1 cellular context compared by ENCODE assay signal in the genomic region with DNA sequence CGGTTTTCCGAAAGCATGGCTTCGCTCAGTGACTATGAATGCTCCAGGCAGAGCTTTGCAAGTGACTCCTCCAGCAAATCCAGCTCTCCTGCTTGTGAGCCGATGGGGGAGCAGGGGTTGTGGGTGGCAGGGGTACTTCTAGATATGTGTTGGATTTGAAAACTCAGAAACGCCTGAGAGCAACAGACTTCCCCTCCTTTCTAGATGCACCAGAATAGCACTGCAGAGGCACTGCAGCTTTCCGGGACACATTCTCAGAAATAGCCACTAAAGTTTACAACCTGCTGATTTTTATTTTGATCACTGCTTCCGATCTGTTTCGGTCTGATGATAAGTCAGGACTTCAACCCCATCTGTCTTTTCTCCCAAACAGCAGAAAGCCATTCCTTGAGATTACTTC.
TF ChIP-seq lines count a peak whose summit lies in the region.

No MANE protein-coding gene starts in this region.

TF ChIP-seq in GM23338, 12 proteins besides CTCF, POLR2A, EP300 and RAD21:
- TF ChIP-seq, protein P1, sequence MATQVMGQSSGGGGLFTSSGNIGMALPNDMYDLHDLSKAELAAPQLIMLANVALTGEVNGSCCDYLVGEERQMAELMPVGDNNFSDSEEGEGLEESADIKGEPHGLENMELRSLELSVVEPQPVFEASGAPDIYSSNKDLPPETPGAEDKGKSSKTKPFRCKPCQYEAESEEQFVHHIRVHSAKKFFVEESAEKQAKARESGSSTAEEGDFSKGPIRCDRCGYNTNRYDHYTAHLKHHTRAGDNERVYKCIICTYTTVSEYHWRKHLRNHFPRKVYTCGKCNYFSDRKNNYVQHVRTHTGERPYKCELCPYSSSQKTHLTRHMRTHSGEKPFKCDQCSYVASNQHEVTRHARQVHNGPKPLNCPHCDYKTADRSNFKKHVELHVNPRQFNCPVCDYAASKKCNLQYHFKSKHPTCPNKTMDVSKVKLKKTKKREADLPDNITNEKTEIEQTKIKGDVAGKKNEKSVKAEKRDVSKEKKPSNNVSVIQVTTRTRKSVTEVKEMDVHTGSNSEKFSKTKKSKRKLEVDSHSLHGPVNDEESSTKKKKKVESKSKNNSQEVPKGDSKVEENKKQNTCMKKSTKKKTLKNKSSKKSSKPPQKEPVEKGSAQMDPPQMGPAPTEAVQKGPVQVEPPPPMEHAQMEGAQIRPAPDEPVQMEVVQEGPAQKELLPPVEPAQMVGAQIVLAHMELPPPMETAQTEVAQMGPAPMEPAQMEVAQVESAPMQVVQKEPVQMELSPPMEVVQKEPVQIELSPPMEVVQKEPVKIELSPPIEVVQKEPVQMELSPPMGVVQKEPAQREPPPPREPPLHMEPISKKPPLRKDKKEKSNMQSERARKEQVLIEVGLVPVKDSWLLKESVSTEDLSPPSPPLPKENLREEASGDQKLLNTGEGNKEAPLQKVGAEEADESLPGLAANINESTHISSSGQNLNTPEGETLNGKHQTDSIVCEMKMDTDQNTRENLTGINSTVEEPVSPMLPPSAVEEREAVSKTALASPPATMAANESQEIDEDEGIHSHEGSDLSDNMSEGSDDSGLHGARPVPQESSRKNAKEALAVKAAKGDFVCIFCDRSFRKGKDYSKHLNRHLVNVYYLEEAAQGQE (IDR thresholded peaks at IDR 0.05; ENCODE audit: unreplicated experiment), result no peak
- TF ChIP-seq NANOG (IDR thresholded peaks at IDR 0.05; ENCODE audit: borderline replicate concordance), result no peak
